Comparison of ENCODE assay signal across 8 cellular contexts in genomic region chr6:21588812-21589811, GRCh38. TPM values are rescaled to one million over a fixed set of nuclear protein-coding genes. Genes with fewer than 3 reads are reported as not detected.
DNase-seq lines count a peak whose midpoint lies in the region; ATAC-seq, FAIRE-seq and TF ChIP-seq lines count a peak whose summit lies in the region.

No MANE protein-coding gene starts in this region.

- H3K27me3 Mint-ChIP-seq in progenitor cell of endocrine pancreas = no peaks in the 10 kb centered on the region

- peak; percentile 79 for FAIRE-seq in GM12892 (lab: Jason Lieb, UNC)

- H3K27me3 ChIP-seq in adrenal gland = no peaks in the 10 kb centered on the region
- no peaks in the 10 kb centered on the region for H3K27me3 ChIP-seq in vagina

- TF ChIP-seq POLR2A in GM12892 (IDR thresholded peaks at IDR 0.05; ENCODE audit: low read depth, low read length) (peak; percentile 70), adrenal gland (IDR thresholded peaks at IDR 0.05) (peak in 1 of 2 donors; percentile 44), vagina (IDR thresholded peaks at IDR 0.05) (peak in 1 of 2 donors; percentile 42)

- peaks cover 1% of the 10 kb centered on the region for H3K36me3 Mint-ChIP-seq in progenitor cell of endocrine pancreas (ENCODE audit: insufficient read depth)

- H3K4me1 ChIP-seq in adrenal gland (replicated peaks in 1 of 2) (peaks cover 5 to 7% of the 10 kb centered on the region in 2 donors), vagina (peaks cover 20% of the 10 kb centered on the region)

- peak overlapping the region in 3 of 5 donors; percentile 50 to 75 (median 56) for H3K27ac ChIP-seq in adrenal gland
- peak overlapping the region; percentile 78 for H3K27ac ChIP-seq in vagina

- peak; percentile 73 to 93 (median 88) for TF ChIP-seq CTCF in adrenal gland (IDR thresholded peaks at IDR 0.05)
- peak; percentile 98 for TF ChIP-seq CTCF in progenitor cell of endocrine pancreas (IDR thresholded peaks at IDR 0.05; ENCODE audit: unreplicated experiment)
- peak; percentile 38 to 90 (median 89) for TF ChIP-seq CTCF in vagina (IDR thresholded peaks at IDR 0.05)

- peak overlapping the region; percentile 99 for H3K27ac Mint-ChIP-seq in progenitor cell of endocrine pancreas

- H3K4me3 ChIP-seq in adrenal gland (peak overlapping the region in 3 of 4 donors; percentile 39 to 73 (median 52)), vagina (peak overlapping the region; percentile 66 to 74)

- peaks cover 14% of the 10 kb centered on the region for H3K4me1 Mint-ChIP-seq in progenitor cell of endocrine pancreas (ENCODE audit: low read depth)

- H3K36me3 ChIP-seq in adrenal gland (replicated peaks in 1 of 2) (no peaks in the 10 kb centered on the region), vagina (no peaks in the 10 kb centered on the region)

- H3K9me3 ChIP-seq in adrenal gland (replicated peaks in 1 of 3) (no peaks in the 10 kb centered on the region), vagina (no peaks in the 10 kb centered on the region)

- ATAC-seq in HG02759 (IDR thresholded peaks at IDR 0.05; ENCODE audit: unreplicated experiment) = peak; percentile 28
- peak; percentile 60 to 66 for ATAC-seq in left cardiac atrium

- WGBS in adrenal gland, 4 donors = 0 to 1% (median 0%) methylated on average over 36 to 42 of the region's 42 CpGs

- H3K9me3 Mint-ChIP-seq in progenitor cell of endocrine pancreas (ENCODE audit: low read depth) = peaks cover under 1% of the 10 kb centered on the region

- DNase-seq in GM12892 (ENCODE audit: insufficient read length) (peak; percentile 44), NCI-H1417 (lab: John Stamatoyannopoulos, UW) (peak; percentile 91 to 96 (median 92)), SW 1271 (lab: John Stamatoyannopoulos, UW) (peak; percentile 68 to 85), adrenal gland (peak; percentile 78 to 95 (median 90)), left cardiac atrium (peak; percentile 91), progenitor cell of endocrine pancreas (ENCODE audit: low spot score, unreplicated experiment) (peak; percentile 89), vagina (ENCODE audit: extremely low spot score in 2 of 2) (no peak)

- intact Hi-C loops in adrenal gland (cut with DNase I) = loop anchor here in 1 of 2 donors (5.0 kb wide), 1 partner anchor 1027 kb away; no protein-coding TSS in a partner anchor
- intact Hi-C loops in left cardiac atrium (cut with DNase I) = loop anchor here (1.0 to 10.0 kb wide), 4 partner anchors 311 to 1027 kb away; no protein-coding TSS in a partner anchor
- intact Hi-C loops in vagina (cut with DNase I) = no loop called here

- H3K4me3 Mint-ChIP-seq in progenitor cell of endocrine pancreas (ENCODE audit: low read depth) = peak overlapping the region; percentile 83

RNA-seq across cellular contexts. Expression of gene SOX4, which starts 4.4 kb away (rescaled TPM):
- polyA plus RNA-seq in GM12892 (2012; ENCODE audit: missing spikeins) = 23.4 TPM
- total RNA-seq in adrenal gland = 10 to 100 TPM in 2 of 8 donors, 1 to 10 TPM in 6; 4.0 to 12.8 (median 6.7) TPM
- 1 to 10 TPM; 1.6 to 6.7 (median 2.9) TPM for polyA plus RNA-seq in adrenal gland
- total RNA-seq in left cardiac atrium = 1 to 10 TPM; 5.7 to 7.7 TPM
- total RNA-seq in progenitor cell of endocrine pancreas = 274 and 293 TPM in 2 replicates
- 11.5 TPM for total RNA-seq in vagina

Comparison
In these comparisons a context has a peak if more than half of its experiments do, and no peak if none do; other contexts are left out.
1. DNase-seq: peak in GM12892 (single experiment), NCI-H1417 (3 of 3), SW 1271 (2 of 2), adrenal gland (7 of 7), left cardiac atrium (single experiment) and progenitor cell of endocrine pancreas (single experiment); none in vagina (0 of 2).
2. RNA of gene SOX4, which starts 4.4 kb away (total RNA-seq): 274 to 293 TPM in progenitor cell of endocrine pancreas; 11.5 TPM in vagina (single experiment), 5.7 to 7.7 TPM in left cardiac atrium and 4.0 to 12.8 TPM in adrenal gland; every median in the first group is over 10 times any median in the second.
3. Peak in every context shown above with its lines, with median percentiles within 50 percentile points of each other: CTCF ChIP-seq.